Comparison of ENCODE assay signal across 2 cellular contexts in the genomic region with DNA sequence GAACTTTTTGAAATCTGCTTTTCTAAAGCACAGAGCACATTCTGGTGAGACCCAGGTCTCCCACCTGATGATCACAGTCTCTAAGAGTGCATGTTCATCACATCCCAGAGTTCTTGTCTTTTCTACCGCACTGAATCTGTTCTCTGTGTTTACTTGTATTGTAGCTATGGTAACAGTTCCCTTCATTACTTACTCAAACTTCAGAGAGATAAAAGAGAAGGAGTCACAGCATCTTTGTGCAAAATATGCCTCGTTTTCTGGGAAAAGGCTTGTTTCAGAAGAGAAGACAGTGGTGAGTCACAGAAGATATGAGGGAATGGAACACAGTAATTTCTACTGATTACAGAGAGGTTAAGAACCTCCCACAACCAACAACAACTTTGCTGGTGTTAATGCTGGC.
TF ChIP-seq lines count a peak whose summit lies in the region.

No MANE protein-coding gene starts in this region.

TF ChIP-seq in WTC11, 78 proteins besides CTCF, POLR2A, EP300 and RAD21 (continues in another document):
- TF ChIP-seq, protein P1, sequence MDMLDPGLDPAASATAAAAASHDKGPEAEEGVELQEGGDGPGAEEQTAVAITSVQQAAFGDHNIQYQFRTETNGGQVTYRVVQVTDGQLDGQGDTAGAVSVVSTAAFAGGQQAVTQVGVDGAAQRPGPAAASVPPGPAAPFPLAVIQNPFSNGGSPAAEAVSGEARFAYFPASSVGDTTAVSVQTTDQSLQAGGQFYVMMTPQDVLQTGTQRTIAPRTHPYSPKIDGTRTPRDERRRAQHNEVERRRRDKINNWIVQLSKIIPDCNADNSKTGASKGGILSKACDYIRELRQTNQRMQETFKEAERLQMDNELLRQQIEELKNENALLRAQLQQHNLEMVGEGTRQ (CRISPR knock-in tag; IDR thresholded peaks at IDR 0.05) = no peak
- TF ChIP-seq CREB1 (CRISPR knock-in tag; IDR thresholded peaks at IDR 0.05) = no peak
- no peak for TF ChIP-seq GABPB1 (CRISPR knock-in tag; IDR thresholded peaks at IDR 0.05)
- TF ChIP-seq NFYB (CRISPR knock-in tag; conservative IDR thresholded peaks at IDR 0.05; ENCODE audit: low read depth) = no peak
- TF ChIP-seq, protein P2, sequence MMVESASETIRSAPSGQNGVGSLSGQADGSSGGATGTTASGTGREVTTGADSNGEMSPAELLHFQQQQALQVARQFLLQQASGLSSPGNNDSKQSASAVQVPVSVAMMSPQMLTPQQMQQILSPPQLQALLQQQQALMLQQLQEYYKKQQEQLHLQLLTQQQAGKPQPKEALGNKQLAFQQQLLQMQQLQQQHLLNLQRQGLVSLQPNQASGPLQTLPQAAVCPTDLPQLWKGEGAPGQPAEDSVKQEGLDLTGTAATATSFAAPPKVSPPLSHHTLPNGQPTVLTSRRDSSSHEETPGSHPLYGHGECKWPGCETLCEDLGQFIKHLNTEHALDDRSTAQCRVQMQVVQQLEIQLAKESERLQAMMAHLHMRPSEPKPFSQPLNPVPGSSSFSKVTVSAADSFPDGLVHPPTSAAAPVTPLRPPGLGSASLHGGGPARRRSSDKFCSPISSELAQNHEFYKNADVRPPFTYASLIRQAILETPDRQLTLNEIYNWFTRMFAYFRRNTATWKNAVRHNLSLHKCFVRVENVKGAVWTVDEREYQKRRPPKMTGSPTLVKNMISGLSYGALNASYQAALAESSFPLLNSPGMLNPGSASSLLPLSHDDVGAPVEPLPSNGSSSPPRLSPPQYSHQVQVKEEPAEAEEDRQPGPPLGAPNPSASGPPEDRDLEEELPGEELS (CRISPR knock-in tag; IDR thresholded peaks at IDR 0.05) = no peak
- TF ChIP-seq NR3C1 (CRISPR knock-in tag; conservative IDR thresholded peaks at IDR 0.05; ENCODE audit: low read depth) = no peak
- TF ChIP-seq, protein P3, sequence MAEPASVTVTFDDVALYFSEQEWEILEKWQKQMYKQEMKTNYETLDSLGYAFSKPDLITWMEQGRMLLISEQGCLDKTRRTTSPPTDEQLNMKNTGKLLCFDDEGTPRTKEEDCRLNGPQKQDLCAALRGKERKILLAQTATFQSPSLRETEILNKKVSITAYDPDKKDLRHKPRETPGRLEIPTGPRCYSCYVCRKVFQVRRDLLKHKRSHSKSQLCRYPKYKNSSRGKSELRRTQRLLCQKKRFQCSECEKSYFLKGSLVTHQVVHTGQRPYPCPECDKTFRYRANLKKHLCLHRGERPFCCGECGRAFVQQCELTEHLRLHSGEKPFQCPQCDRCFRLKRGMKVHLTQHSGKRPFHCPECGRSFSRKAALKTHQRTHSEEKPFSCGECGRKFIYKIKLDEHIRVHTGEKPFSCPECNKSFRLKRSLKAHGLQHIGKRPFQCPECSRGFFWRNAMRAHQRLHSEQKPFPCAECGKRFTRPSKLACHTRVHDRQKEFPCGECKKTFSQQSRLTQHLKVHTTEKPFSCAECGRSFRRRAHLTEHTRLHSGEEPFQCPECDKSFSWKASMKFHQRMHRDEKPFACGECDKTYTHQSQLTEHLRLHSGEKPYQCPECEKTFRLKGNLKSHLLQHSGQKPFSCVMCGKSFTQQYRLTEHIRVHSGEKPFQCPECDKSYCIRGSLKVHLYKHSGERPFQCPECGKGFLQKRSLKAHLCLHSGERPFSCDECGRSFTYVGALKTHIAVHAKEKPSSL (CRISPR knock-in tag; conservative IDR thresholded peaks at IDR 0.05) = no peak
- TF ChIP-seq, protein P4, sequence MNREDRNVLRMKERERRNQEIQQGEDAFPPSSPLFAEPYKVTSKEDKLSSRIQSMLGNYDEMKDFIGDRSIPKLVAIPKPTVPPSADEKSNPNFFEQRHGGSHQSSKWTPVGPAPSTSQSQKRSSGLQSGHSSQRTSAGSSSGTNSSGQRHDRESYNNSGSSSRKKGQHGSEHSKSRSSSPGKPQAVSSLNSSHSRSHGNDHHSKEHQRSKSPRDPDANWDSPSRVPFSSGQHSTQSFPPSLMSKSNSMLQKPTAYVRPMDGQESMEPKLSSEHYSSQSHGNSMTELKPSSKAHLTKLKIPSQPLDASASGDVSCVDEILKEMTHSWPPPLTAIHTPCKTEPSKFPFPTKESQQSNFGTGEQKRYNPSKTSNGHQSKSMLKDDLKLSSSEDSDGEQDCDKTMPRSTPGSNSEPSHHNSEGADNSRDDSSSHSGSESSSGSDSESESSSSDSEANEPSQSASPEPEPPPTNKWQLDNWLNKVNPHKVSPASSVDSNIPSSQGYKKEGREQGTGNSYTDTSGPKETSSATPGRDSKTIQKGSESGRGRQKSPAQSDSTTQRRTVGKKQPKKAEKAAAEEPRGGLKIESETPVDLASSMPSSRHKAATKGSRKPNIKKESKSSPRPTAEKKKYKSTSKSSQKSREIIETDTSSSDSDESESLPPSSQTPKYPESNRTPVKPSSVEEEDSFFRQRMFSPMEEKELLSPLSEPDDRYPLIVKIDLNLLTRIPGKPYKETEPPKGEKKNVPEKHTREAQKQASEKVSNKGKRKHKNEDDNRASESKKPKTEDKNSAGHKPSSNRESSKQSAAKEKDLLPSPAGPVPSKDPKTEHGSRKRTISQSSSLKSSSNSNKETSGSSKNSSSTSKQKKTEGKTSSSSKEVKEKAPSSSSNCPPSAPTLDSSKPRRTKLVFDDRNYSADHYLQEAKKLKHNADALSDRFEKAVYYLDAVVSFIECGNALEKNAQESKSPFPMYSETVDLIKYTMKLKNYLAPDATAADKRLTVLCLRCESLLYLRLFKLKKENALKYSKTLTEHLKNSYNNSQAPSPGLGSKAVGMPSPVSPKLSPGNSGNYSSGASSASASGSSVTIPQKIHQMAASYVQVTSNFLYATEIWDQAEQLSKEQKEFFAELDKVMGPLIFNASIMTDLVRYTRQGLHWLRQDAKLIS (CRISPR knock-in tag; IDR thresholded peaks at IDR 0.05; ENCODE audit: borderline replicate concordance) = no peak
- TF ChIP-seq ZNF396 (CRISPR knock-in tag; IDR thresholded peaks at IDR 0.05; ENCODE audit: borderline replicate concordance) = no peak
- TF ChIP-seq, protein P5, sequence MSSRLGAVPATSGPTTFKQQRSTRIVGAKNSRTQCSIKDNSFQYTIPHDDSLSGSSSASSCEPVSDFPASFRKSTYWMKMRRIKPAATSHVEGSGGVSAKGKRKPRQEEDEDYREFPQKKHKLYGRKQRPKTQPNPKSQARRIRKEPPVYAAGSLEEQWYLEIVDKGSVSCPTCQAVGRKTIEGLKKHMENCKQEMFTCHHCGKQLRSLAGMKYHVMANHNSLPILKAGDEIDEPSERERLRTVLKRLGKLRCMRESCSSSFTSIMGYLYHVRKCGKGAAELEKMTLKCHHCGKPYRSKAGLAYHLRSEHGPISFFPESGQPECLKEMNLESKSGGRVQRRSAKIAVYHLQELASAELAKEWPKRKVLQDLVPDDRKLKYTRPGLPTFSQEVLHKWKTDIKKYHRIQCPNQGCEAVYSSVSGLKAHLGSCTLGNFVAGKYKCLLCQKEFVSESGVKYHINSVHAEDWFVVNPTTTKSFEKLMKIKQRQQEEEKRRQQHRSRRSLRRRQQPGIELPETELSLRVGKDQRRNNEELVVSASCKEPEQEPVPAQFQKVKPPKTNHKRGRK (CRISPR knock-in tag; IDR thresholded peaks at IDR 0.05; ENCODE audit: borderline replicate concordance) = no peak

TF ChIP-seq in HepG2, 621 proteins besides CTCF, POLR2A, EP300 and RAD21 (continues in another document):
- TF ChIP-seq, protein P6, sequence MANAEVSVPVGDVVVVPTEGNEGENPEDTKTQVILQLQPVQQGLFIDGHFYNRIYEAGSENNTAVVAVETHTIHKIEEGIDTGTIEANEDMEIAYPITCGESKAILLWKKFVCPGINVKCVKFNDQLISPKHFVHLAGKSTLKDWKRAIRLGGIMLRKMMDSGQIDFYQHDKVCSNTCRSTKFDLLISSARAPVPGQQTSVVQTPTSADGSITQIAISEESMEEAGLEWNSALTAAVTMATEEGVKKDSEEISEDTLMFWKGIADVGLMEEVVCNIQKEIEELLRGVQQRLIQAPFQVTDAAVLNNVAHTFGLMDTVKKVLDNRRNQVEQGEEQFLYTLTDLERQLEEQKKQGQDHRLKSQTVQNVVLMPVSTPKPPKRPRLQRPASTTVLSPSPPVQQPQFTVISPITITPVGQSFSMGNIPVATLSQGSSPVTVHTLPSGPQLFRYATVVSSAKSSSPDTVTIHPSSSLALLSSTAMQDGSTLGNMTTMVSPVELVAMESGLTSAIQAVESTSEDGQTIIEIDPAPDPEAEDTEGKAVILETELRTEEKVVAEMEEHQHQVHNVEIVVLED (CRISPR knock-in tag; IDR thresholded peaks at IDR 0.05; ENCODE audit: borderline replicate concordance) = no peak
- TF ChIP-seq ZNF709 (CRISPR knock-in tag; IDR thresholded peaks at IDR 0.05) (no peak), IRF2 (CRISPR knock-in tag; IDR thresholded peaks at IDR 0.05) (no peak), RBAK (CRISPR knock-in tag; IDR thresholded peaks at IDR 0.05) (no peak), ZNF205 (CRISPR knock-in tag; IDR thresholded peaks at IDR 0.05) (no peak), CBFB (CRISPR knock-in tag; IDR thresholded peaks at IDR 0.05) (no peak), SCMH1 (CRISPR knock-in tag; IDR thresholded peaks at IDR 0.05; ENCODE audit: borderline replicate concordance) (no peak), ZNF136 (CRISPR knock-in tag; IDR thresholded peaks at IDR 0.05; ENCODE audit: low read depth) (no peak), FOXK1 (CRISPR knock-in tag; IDR thresholded peaks at IDR 0.05; ENCODE audit: borderline replicate concordance, low read depth) (no peak), ZNF569 (CRISPR knock-in tag; IDR thresholded peaks at IDR 0.05; ENCODE audit: borderline replicate concordance) (no peak), FOXO1 (CRISPR knock-in tag; IDR thresholded peaks at IDR 0.05) (no peak)
- TF ChIP-seq, protein P7, sequence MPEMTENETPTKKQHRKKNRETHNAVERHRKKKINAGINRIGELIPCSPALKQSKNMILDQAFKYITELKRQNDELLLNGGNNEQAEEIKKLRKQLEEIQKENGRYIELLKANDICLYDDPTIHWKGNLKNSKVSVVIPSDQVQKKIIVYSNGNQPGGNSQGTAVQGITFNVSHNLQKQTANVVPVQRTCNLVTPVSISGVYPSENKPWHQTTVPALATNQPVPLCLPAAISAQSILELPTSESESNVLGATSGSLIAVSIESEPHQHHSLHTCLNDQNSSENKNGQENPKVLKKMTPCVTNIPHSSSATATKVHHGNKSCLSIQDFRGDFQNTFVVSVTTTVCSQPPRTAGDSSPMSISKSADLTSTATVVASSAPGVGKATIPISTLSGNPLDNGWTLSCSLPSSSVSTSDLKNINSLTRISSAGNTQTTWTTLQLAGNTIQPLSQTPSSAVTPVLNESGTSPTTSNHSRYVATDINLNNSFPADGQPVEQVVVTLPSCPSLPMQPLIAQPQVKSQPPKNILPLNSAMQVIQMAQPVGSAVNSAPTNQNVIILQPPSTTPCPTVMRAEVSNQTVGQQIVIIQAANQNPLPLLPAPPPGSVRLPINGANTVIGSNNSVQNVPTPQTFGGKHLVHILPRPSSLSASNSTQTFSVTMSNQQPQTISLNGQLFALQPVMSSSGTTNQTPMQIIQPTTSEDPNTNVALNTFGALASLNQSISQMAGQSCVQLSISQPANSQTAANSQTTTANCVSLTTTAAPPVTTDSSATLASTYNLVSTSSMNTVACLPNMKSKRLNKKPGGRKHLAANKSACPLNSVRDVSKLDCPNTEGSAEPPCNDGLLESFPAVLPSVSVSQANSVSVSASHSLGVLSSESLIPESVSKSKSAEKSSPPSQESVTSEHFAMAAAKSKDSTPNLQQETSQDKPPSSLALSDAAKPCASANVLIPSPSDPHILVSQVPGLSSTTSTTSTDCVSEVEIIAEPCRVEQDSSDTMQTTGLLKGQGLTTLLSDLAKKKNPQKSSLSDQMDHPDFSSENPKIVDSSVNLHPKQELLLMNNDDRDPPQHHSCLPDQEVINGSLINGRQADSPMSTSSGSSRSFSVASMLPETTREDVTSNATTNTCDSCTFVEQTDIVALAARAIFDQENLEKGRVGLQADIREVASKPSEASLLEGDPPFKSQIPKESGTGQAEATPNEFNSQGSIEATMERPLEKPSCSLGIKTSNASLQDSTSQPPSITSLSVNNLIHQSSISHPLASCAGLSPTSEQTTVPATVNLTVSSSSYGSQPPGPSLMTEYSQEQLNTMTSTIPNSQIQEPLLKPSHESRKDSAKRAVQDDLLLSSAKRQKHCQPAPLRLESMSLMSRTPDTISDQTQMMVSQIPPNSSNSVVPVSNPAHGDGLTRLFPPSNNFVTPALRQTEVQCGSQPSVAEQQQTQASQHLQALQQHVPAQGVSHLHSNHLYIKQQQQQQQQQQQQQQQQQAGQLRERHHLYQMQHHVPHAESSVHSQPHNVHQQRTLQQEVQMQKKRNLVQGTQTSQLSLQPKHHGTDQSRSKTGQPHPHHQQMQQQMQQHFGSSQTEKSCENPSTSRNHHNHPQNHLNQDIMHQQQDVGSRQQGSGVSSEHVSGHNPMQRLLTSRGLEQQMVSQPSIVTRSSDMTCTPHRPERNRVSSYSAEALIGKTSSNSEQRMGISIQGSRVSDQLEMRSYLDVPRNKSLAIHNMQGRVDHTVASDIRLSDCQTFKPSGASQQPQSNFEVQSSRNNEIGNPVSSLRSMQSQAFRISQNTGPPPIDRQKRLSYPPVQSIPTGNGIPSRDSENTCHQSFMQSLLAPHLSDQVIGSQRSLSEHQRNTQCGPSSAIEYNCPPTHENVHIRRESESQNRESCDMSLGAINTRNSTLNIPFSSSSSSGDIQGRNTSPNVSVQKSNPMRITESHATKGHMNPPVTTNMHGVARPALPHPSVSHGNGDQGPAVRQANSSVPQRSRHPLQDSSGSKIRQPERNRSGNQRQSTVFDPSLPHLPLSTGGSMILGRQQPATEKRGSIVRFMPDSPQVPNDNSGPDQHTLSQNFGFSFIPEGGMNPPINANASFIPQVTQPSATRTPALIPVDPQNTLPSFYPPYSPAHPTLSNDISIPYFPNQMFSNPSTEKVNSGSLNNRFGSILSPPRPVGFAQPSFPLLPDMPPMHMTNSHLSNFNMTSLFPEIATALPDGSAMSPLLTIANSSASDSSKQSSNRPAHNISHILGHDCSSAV (CRISPR knock-in tag; IDR thresholded peaks at IDR 0.05; ENCODE audit: borderline replicate concordance) = no peak
- TF ChIP-seq, protein P8, sequence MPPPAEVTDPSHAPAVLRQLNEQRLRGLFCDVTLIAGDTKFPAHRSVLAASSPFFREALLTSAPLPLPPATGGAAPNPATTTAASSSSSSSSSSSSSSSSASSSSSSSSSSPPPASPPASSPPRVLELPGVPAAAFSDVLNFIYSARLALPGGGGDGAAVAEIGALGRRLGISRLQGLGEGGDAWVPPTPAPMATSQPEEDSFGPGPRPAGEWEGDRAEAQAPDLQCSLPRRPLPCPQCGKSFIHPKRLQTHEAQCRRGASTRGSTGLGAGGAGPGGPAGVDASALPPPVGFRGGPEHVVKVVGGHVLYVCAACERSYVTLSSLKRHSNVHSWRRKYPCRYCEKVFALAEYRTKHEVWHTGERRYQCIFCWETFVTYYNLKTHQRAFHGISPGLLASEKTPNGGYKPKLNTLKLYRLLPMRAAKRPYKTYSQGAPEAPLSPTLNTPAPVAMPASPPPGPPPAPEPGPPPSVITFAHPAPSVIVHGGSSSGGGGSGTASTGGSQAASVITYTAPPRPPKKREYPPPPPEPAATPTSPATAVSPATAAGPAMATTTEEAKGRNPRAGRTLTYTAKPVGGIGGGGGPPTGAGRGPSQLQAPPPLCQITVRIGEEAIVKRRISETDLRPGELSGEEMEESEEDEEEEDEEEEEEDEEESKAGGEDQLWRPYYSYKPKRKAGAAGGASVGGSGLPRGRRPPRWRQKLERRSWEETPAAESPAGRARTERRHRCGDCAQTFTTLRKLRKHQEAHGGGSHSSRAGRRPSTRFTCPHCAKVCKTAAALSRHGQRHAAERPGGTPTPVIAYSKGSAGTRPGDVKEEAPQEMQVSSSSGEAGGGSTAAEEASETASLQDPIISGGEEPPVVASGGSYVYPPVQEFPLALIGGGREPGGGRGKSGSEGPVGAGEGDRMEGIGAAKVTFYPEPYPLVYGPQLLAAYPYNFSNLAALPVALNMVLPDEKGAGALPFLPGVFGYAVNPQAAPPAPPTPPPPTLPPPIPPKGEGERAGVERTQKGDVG (CRISPR knock-in tag; IDR thresholded peaks at IDR 0.05; ENCODE audit: borderline replicate concordance) = no peak
